Comparison of ENCODE assay signal across 14 cellular contexts in the genomic region with DNA sequence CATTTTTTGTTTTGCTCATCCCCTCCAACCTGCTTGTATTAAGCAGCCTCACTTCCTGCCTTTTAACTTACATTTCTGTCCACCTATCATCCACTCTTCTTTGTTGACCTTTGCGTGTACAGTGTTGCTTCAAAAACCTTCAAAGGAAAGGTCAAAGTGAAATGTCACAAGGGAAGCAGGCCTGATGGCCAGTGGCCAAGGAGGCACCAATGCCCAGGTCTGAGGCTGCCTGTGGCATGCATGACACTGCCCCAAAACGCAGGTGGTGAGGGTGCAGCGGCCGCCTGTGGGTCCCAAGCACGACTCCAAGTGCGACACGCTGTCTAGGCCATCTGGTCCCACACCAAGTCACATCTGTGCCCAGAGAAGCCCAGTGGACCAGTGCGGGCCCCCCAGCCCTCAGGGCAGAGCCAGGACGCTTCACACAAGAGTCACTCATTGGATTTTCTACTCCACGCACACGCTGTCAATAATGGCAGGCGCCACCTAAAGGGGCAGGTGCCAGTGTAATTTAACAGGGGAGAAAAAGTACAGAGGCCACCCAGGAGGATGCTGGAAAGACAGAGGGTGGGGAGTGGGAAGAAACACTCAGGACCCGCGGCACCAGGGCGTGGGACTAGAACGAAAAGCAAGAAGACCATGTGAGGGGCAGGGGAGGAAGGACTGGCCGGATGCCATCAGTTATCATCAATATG. TPM values are rescaled to one million over a fixed set of nuclear protein-coding genes. Genes with fewer than 3 reads are reported as not detected.
DNase-seq lines count a peak whose midpoint lies in the region; ATAC-seq and TF ChIP-seq lines count a peak whose summit lies in the region.
"Had no signal": no experiment of that assay in that cellular context is flagged by ENCODE, and none has a peak within 500 bp of the region (broad histone marks: within the 10 kb centered on the region; RNA-seq: fewer than 3 reads in every experiment).

No MANE protein-coding gene starts in this region.

- peaks cover 0 to 33% (median 0%) of the 10 kb centered on the region in 4 donors for H3K4me1 ChIP-seq in Peyer's patch
- H3K4me1 ChIP-seq in endodermal cell (ENCODE audit: control insufficient read depth, insufficient read depth, low read length) = peaks cover 2% of the 10 kb centered on the region
- peaks cover 3 to 10% of the 10 kb centered on the region in 2 donors for H3K4me1 ChIP-seq in neuronal stem cell (ENCODE audit: control insufficient read depth in 2 of 2, insufficient read depth in 1 of 2, low read depth in 1 of 2, low read length in 2 of 2)
- H3K4me1 ChIP-seq in gastrocnemius medialis = no peaks in the 10 kb centered on the region

- H3K4me1 Mint-ChIP-seq in endodermal cell = peaks cover 21% of the 10 kb centered on the region

- peak overlapping the region; percentile 34 for H3K18ac ChIP-seq in neuronal stem cell (ENCODE audit: low read length)

- DNase-seq in NCI-H748 (lab: John Stamatoyannopoulos, UW; ENCODE audit: unreplicated experiment) (peak; percentile 55), NCI-H748 treated with DMSO at 0.1 percent for 48 hours (lab: John Stamatoyannopoulos, UW) (no peak), Peyer's patch (no peak), endodermal cell (peak; percentile 29), neuronal stem cell (ENCODE audit: low spot score) (no peak), gastrocnemius medialis (no peak), SKM-1 (lab: John Stamatoyannopoulos, UW; ENCODE audit: unreplicated experiment) (no peak)
- DNase-seq: C1 segment of cervical spinal cord, COR-L47, GM23248, NCI-H1436, NCI-H526, Right ventricle myocardium superior had no signal

- H2BK12ac ChIP-seq in neuronal stem cell (ENCODE audit: low read length) = no peak overlapping the region

- H2AK5ac ChIP-seq in neuronal stem cell (ENCODE audit: low read depth, low read length) = no peak overlapping the region

- TF ChIP-seq POLR2A in Peyer's patch (IDR thresholded peaks at IDR 0.05) = no peak
- no peak for TF ChIP-seq POLR2A in gastrocnemius medialis (IDR thresholded peaks at IDR 0.05)

- H3K79me1 ChIP-seq in neuronal stem cell (ENCODE audit: low read depth, low read length) = peaks cover 18% of the 10 kb centered on the region

- H3K23ac ChIP-seq in neuronal stem cell (ENCODE audit: low read depth, low read length, poor library complexity) = peak overlapping the region; percentile 1

- H4K8ac ChIP-seq in neuronal stem cell (ENCODE audit: low read depth, low read length) = no peak overlapping the region

- H2BK5ac ChIP-seq in neuronal stem cell (ENCODE audit: low read length) = no peak overlapping the region

- no peaks in the 10 kb centered on the region for H3K9me3 Mint-ChIP-seq in endodermal cell

- ATAC-seq in gastrocnemius medialis (no peak), GM18520 (IDR thresholded peaks at IDR 0.05; ENCODE audit: unreplicated experiment) (no peak)

- H3K14ac ChIP-seq in neuronal stem cell (ENCODE audit: low read length) = no peak overlapping the region

- in situ Hi-C loops in gastrocnemius medialis (cut with MboI; ENCODE audit: low sequenced_read_pairs in 4 of 4) = no loop called here

- H3K9me3 ChIP-seq in Peyer's patch (no peaks in the 10 kb centered on the region), endodermal cell (ENCODE audit: control insufficient read depth, low read length) (no peaks in the 10 kb centered on the region), neuronal stem cell (replicated peaks in 1 of 2; ENCODE audit: control insufficient read depth in 2 of 2, insufficient read depth in 1 of 2, low read depth in 1 of 2, low read length in 2 of 2) (no peaks in the 10 kb centered on the region), gastrocnemius medialis (no peaks in the 10 kb centered on the region)

- H3K4ac ChIP-seq in neuronal stem cell (ENCODE audit: low read length) = no peak overlapping the region

- no peaks in the 10 kb centered on the region for H3K27me3 ChIP-seq in Peyer's patch
- H3K27me3 ChIP-seq in endodermal cell (ENCODE audit: control insufficient read depth, insufficient read depth, low read length, poor library complexity, severe bottlenecking) = no peaks in the 10 kb centered on the region
- H3K27me3 ChIP-seq in neuronal stem cell (ENCODE audit: control insufficient read depth in 3 of 3, insufficient read depth in 3 of 3, low read depth in 1 of 3, low read length in 3 of 3) = no peaks in the 10 kb centered on the region
- no peaks in the 10 kb centered on the region for H3K27me3 ChIP-seq in gastrocnemius medialis

- H3K4me3 ChIP-seq in Peyer's patch (no peak overlapping the region), endodermal cell (ENCODE audit: low read length) (no peak overlapping the region), neuronal stem cell (ENCODE audit: low read length in 2 of 2) (no peak overlapping the region), gastrocnemius medialis (no peak overlapping the region)
- H3K4me3 ChIP-seq: GM23248 had no signal

- no peak overlapping the region for H3K4me3 Mint-ChIP-seq in endodermal cell

- TF ChIP-seq CTCF in Peyer's patch (IDR thresholded peaks at IDR 0.05) (no peak), endodermal cell (conservative IDR thresholded peaks at IDR 0.05) (no peak), gastrocnemius medialis (IDR thresholded peaks at IDR 0.05 in 4 of 5, conservative IDR thresholded peaks at IDR 0.05 in 1 of 5) (no peak)

- H3K27ac ChIP-seq in Peyer's patch = peak overlapping the region in 3 of 4 donors; percentile 4 to 75 (median 66)
- no peak overlapping the region for H3K27ac ChIP-seq in endodermal cell (ENCODE audit: low read depth, low read length)
- no peak overlapping the region for H3K27ac ChIP-seq in neuronal stem cell (replicated peaks; ENCODE audit: low read length)
- no peak overlapping the region for H3K27ac ChIP-seq in gastrocnemius medialis

- no peak overlapping the region for H2BK120ac ChIP-seq in neuronal stem cell (ENCODE audit: low read depth, low read length)

- H2AFZ ChIP-seq in neuronal stem cell (ENCODE audit: low read length) = no peak overlapping the region
- H2AFZ ChIP-seq: GM23248 had no signal

- H3K36me3 Mint-ChIP-seq in endodermal cell (ENCODE audit: low read depth) = no peaks in the 10 kb centered on the region

- H3K4me2 ChIP-seq in neuronal stem cell (ENCODE audit: insufficient read depth, low read length, poor library complexity, severe bottlenecking) = no peak overlapping the region

- no peak overlapping the region for H3K9ac ChIP-seq in endodermal cell (ENCODE audit: extremely low read depth, low read length, poor library complexity, severe bottlenecking)
- H3K9ac ChIP-seq in neuronal stem cell (ENCODE audit: low read depth, low read length, poor library complexity) = peak overlapping the region; percentile 31
- H3K9ac ChIP-seq: GM23248 had no signal

- H3K36me3 ChIP-seq in Peyer's patch = no peaks in the 10 kb centered on the region
- no peaks in the 10 kb centered on the region for H3K36me3 ChIP-seq in endodermal cell (ENCODE audit: control insufficient read depth, insufficient read depth, low read length)
- no peaks in the 10 kb centered on the region for H3K36me3 ChIP-seq in neuronal stem cell (replicated peaks in 1 of 2; ENCODE audit: control insufficient read depth in 2 of 2, insufficient read depth in 2 of 2, low read length in 2 of 2)
- no peaks in the 10 kb centered on the region for H3K36me3 ChIP-seq in gastrocnemius medialis

- WGBS in endodermal cell (ENCODE audit: insufficient coverage in 1 of 2, insufficient read length in 1 of 2), 2 experiments = 94 to 98% methylated on average over 9 to 17 of the region's 17 CpGs
- WGBS in neuronal stem cell (ENCODE audit: extremely low coverage in 2 of 2, insufficient read length in 2 of 2, insufficient replicate concordance in 1 of 2), 2 donors = no CpG with 5 or more reads among the region's 17 CpGs

- intact Hi-C loops in gastrocnemius medialis (cut with DNase I; ENCODE audit: low total_unique reads) = no loop called here

- no peak overlapping the region for H4K91ac ChIP-seq in neuronal stem cell (ENCODE audit: low read depth, low read length, poor library complexity)

- no peaks in the 10 kb centered on the region for H3K27me3 Mint-ChIP-seq in endodermal cell (ENCODE audit: insufficient read depth)

- no peak overlapping the region for H3K27ac Mint-ChIP-seq in endodermal cell

- no peak overlapping the region for H2BK15ac ChIP-seq in neuronal stem cell (ENCODE audit: low read length)

RNA-seq across cellular contexts. Expression of gene SLC7A1, which starts 23.5 kb away (rescaled TPM):
- total RNA-seq in Peyer's patch (10 to 100 TPM; 26.8 to 44.2 (median 37.5) TPM), endodermal cell (10 to 100 TPM; 26.0 to 27.3 TPM), gastrocnemius medialis (1 to 10 TPM; 1.6 to 4.6 (median 3.7) TPM)
- polyA plus RNA-seq in endodermal cell (2013, experiment 1 of 2) = 28.0 TPM
- 19.5 TPM for polyA plus RNA-seq in endodermal cell (2013, experiment 2 of 2)
- polyA plus RNA-seq in neuronal stem cell (2013, experiment 1 of 2) = 13.7 TPM
- polyA plus RNA-seq in neuronal stem cell (2013, experiment 2 of 2) = 13.8 TPM

Comparison
In these comparisons a context has a peak if more than half of its experiments do, and no peak if none do; other contexts are left out.
1. DNase-seq: peak in NCI-H748 (single experiment) and endodermal cell (single experiment); none in NCI-H748 treated with DMSO at 0.1 percent for 48 hours (single experiment), Peyer's patch (0 of 3), neuronal stem cell (single experiment), gastrocnemius medialis (0 of 2) and SKM-1 (single experiment).
2. H3K27ac ChIP-seq: peak in Peyer's patch (3 of 4); none in endodermal cell (single experiment), neuronal stem cell (single experiment) and gastrocnemius medialis (0 of 4).
3. RNA of gene SLC7A1, which starts 23.5 kb away (total RNA-seq): 26.8 to 44.2 TPM in Peyer's patch and 26.0 to 27.3 TPM in endodermal cell; 1.6 to 4.6 TPM in gastrocnemius medialis; every median in the first group is over 4 times any median in the second.